In genomic region chr15:61186905-61187865, GRCh38 we compare ENCODE assay signal across 15 cellular contexts. TPM values are rescaled to one million over a fixed set of nuclear protein-coding genes. Genes with fewer than 3 reads are reported as not detected.
DNase-seq lines count a peak whose midpoint lies in the region; ATAC-seq, FAIRE-seq and TF ChIP-seq lines count a peak whose summit lies in the region.
"Had no signal": no experiment of that assay in that cellular context is flagged by ENCODE, and none has a peak within 500 bp of the region (broad histone marks: within the 10 kb centered on the region; RNA-seq: fewer than 3 reads in every experiment).

No MANE protein-coding gene starts in this region.

- no peak overlapping the region for H3K9ac ChIP-seq in SK-N-MC (ENCODE audit: insufficient read length)

- H3K36me3 Mint-ChIP-seq in activated T-cell treated with anti-CD3 and anti-CD28 coated beads, Interleukin-2, amount 50 U/mL, for 24 hours (ENCODE audit: low read depth), result no peaks in the 10 kb centered on the region

- no peak overlapping the region for H3K4me3 Mint-ChIP-seq in activated T-cell treated with anti-CD3 and anti-CD28 coated beads, Interleukin-2, amount 50 U/mL, for 24 hours
- H3K4me3 Mint-ChIP-seq: T-helper 2 cell treated with Interferon-gamma antibody and Interleukin-4, amounts not matched to agents 5 μg/mL and 100 μg/mL, for 36 hours had no signal

- H3K4me3 ChIP-seq in SK-N-MC, result peak overlapping the region; percentile 76
- H3K4me3 ChIP-seq: PC-9 had no signal

- H3K36me3 ChIP-seq in SK-N-MC (ENCODE audit: insufficient read depth, low read length), result no peaks in the 10 kb centered on the region
- H3K36me3 ChIP-seq: brain microvascular endothelial cell had no signal

- FAIRE-seq in GM12892 (lab: Jason Lieb, UNC), result no peak
- FAIRE-seq: endometrium had no signal

- H3K27me3 Mint-ChIP-seq in activated T-cell treated with anti-CD3 and anti-CD28 coated beads, Interleukin-2, amount 50 U/mL, for 24 hours, result peaks cover 52% of the 10 kb centered on the region

- H3K27ac ChIP-seq in SK-N-MC, result peak overlapping the region; percentile 83; the same call in 1 of the 2 replicates
- H3K27ac ChIP-seq: brain microvascular endothelial cell, PC-9 had no signal

- no peaks in the 10 kb centered on the region for H3K4me1 Mint-ChIP-seq in activated T-cell treated with anti-CD3 and anti-CD28 coated beads, Interleukin-2, amount 50 U/mL, for 24 hours (ENCODE audit: low read depth)

- ATAC-seq in Right ventricle myocardium superior (ENCODE audit: poor library complexity), result peak; percentile 78
- no peak for ATAC-seq in HG02571 (IDR thresholded peaks at IDR 0.05; ENCODE audit: unreplicated experiment)
- ATAC-seq in esophagus mucosa, result no peak

- no peaks in the 10 kb centered on the region for H3K9me3 ChIP-seq in SK-N-MC (ENCODE audit: low read depth, low read length)

- DNase-seq in DMS79 (lab: John Stamatoyannopoulos, UW) (peak; percentile 36), SK-N-MC (ENCODE audit: low read depth, low spot score) (peak; percentile 76), Right ventricle myocardium superior (peak; percentile 56), retina (peak; percentile 60), GM12892 (ENCODE audit: insufficient read length) (no peak)
- no peak for DNase-seq in activated T-cell treated with anti-CD3 and anti-CD28 coated beads, Interleukin-2, amount 50 U/mL, for 24 hours
- DNase-seq: brain microvascular endothelial cell, mesendoderm, NCI-H2081 treated with DMSO at 0.1 percent for 48 hours, PC-9 had no signal

- TF ChIP-seq POLR2A in GM12892 (IDR thresholded peaks at IDR 0.05; ENCODE audit: low read depth, low read length), result no peak

- H3K27ac Mint-ChIP-seq in activated T-cell treated with anti-CD3 and anti-CD28 coated beads, Interleukin-2, amount 50 U/mL, for 24 hours, result no peak overlapping the region
- H3K27ac Mint-ChIP-seq: activated T-helper 2 cell treated with anti-CD3 and anti-CD28 coated beads, Interferon-gamma antibody, Interleukin-2, Interleukin-4, amounts not matched to agents 10 μg/mL and 5 μg/mL and 100 μg/mL, durations not matched to agents 14 hours and 24 hours and 36 hours; T-helper 2 cell treated with Interferon-gamma antibody and Interleukin-4, amounts not matched to agents 5 μg/mL and 100 μg/mL, for 36 hours had no signal

- intact Hi-C loops in Right ventricle myocardium superior (cut with DNase I), result no loop called here

- no peaks in the 10 kb centered on the region for H3K9me3 Mint-ChIP-seq in activated T-cell treated with anti-CD3 and anti-CD28 coated beads, Interleukin-2, amount 50 U/mL, for 24 hours
- H3K9me3 Mint-ChIP-seq: activated T-helper 2 cell treated with anti-CD3 and anti-CD28 coated beads, Interferon-gamma antibody, Interleukin-2, Interleukin-4, amounts not matched to agents 10 μg/mL and 5 μg/mL and 100 μg/mL, durations not matched to agents 14 hours and 24 hours and 36 hours; T-helper 2 cell treated with Interferon-gamma antibody and Interleukin-4, amounts not matched to agents 5 μg/mL and 100 μg/mL, for 36 hours had no signal

RNA-seq across cellular contexts. Expression of gene RORA, which starts 41.9 kb away (rescaled TPM):
- total RNA-seq in Right ventricle myocardium superior, result 15.1 TPM
- polyA plus RNA-seq in GM12892 (2012; ENCODE audit: missing spikeins), result 4.3 TPM
- 20.7 TPM for total RNA-seq in esophagus mucosa

Comparison
In these comparisons a context has a peak if more than half of its experiments do, and no peak if none do; other contexts are left out.
1. DNase-seq: peak in DMS79 (single experiment), SK-N-MC (single experiment), Right ventricle myocardium superior (single experiment) and retina (single experiment); none in GM12892 (single experiment) and activated T-cell treated with anti-CD3 and anti-CD28 coated beads, Interleukin-2, amount 50 U/mL, for 24 hours (single experiment).